Comparison of ENCODE assay signal across 8 cellular contexts in genomic region chr10:3785849-3786290, GRCh38. TPM values are rescaled to one million over a fixed set of nuclear protein-coding genes. Genes with fewer than 3 reads are reported as not detected.
A peak's percentile ranks its signal among the peaks of the same experiment; 100 is the strongest.
DNase-seq lines count a peak whose midpoint lies in the region; ATAC-seq, FAIRE-seq and TF ChIP-seq lines count a peak whose summit lies in the region.

No MANE protein-coding gene starts in this region.

- H3K36me3 Mint-ChIP-seq in astrocyte (ENCODE audit: low read depth, unreplicated experiment): peaks cover 34% of the 10 kb centered on the region

- H4K20me1 ChIP-seq in astrocyte (ENCODE audit: insufficient read depth, low read length): peaks cover 38% of the 10 kb centered on the region

- peaks cover 5% of the 10 kb centered on the region for H3K4me1 Mint-ChIP-seq in astrocyte (ENCODE audit: low read depth, unreplicated experiment)

- H3K36me3 ChIP-seq in NT2/D1 (ENCODE audit: insufficient read depth, insufficient read length, low read length): peaks cover 33% of the 10 kb centered on the region
- H3K36me3 ChIP-seq in astrocyte (ENCODE audit: insufficient read depth, low read length): peaks cover 16% of the 10 kb centered on the region
- peaks cover 14% of the 10 kb centered on the region for H3K36me3 ChIP-seq in iPS-18a (ENCODE audit: control insufficient read depth, low read depth, low read length)
- peaks cover 40% of the 10 kb centered on the region for H3K36me3 ChIP-seq in skeletal muscle satellite cell (ENCODE audit: insufficient read depth, low read length)

- DNase-seq in AG09309 (ENCODE audit: low read depth) (no peak), NT2/D1 (ENCODE audit: low read depth, low spot score) (no peak), astrocyte (ENCODE audit: low read depth) (peak; percentile 28), AG08395 (ENCODE audit: low spot score) (no peak)

- no peaks in the 10 kb centered on the region for H3K27me3 Mint-ChIP-seq in astrocyte (ENCODE audit: low read depth, unreplicated experiment)

- peak overlapping the region; percentile 99 for H3K27ac ChIP-seq in astrocyte (ENCODE audit: low read depth, low read length)
- H3K27ac ChIP-seq in iPS-18a (ENCODE audit: low read length): peak overlapping the region; percentile 88

- H3K9me3 Mint-ChIP-seq in astrocyte (ENCODE audit: unreplicated experiment): peaks cover 7% of the 10 kb centered on the region

- ATAC-seq in GM19395 (IDR thresholded peaks at IDR 0.05; ENCODE audit: unreplicated experiment) (peak; percentile 12), HG03432 (IDR thresholded peaks at IDR 0.05; ENCODE audit: unreplicated experiment) (no peak)

- H3K27ac Mint-ChIP-seq in astrocyte (ENCODE audit: unreplicated experiment): peak overlapping the region; percentile 90

- H3K9ac ChIP-seq in NT2/D1 (ENCODE audit: insufficient read length, low read depth): peak overlapping the region; percentile 83
- H3K9ac ChIP-seq in astrocyte (ENCODE audit: low read length): peak overlapping the region; percentile 100
- H3K9ac ChIP-seq in iPS-18a (ENCODE audit: low read length): peak overlapping the region; percentile 92
- H3K9ac ChIP-seq in skeletal muscle satellite cell (ENCODE audit: low read depth, low read length): peak overlapping the region; percentile 93

- H3K79me2 ChIP-seq in astrocyte (ENCODE audit: insufficient read depth, low read length): peaks cover 46% of the 10 kb centered on the region

- FAIRE-seq in astrocyte (lab: Jason Lieb, UNC): no peak

- peaks cover 4% of the 10 kb centered on the region; the same call in 1 of the 2 replicates for H3K9me3 ChIP-seq in NT2/D1 (ENCODE audit: insufficient read depth, low read length)
- no peaks in the 10 kb centered on the region for H3K9me3 ChIP-seq in astrocyte (ENCODE audit: insufficient read depth, low read depth, low read length)
- H3K9me3 ChIP-seq in iPS-18a (ENCODE audit: control insufficient read depth, low read depth, low read length): no peaks in the 10 kb centered on the region
- H3K9me3 ChIP-seq in skeletal muscle satellite cell (replicated peaks; ENCODE audit: low read length): no peaks in the 10 kb centered on the region

- H3K4me3 ChIP-seq in AG09309 (ENCODE audit: control insufficient read depth, low read depth, low read length) (peak overlapping the region; percentile 65), NT2/D1 (ENCODE audit: insufficient read length, low read depth) (peak overlapping the region; percentile 55), astrocyte (ENCODE audit: insufficient read depth, low read depth, low read length) (peak overlapping the region; percentile 61), iPS-18a (ENCODE audit: low read length) (peak overlapping the region; percentile 80), skeletal muscle satellite cell (ENCODE audit: low read length) (peak overlapping the region; percentile 76)

- peak overlapping the region; percentile 96 for H3K4me2 ChIP-seq in astrocyte (ENCODE audit: low read length)
- peak overlapping the region; percentile 92 for H3K4me2 ChIP-seq in skeletal muscle satellite cell (ENCODE audit: low read length)

- H3K4me3 Mint-ChIP-seq in astrocyte (ENCODE audit: unreplicated experiment): peak overlapping the region; percentile 83

- TF ChIP-seq CTCF in AG09309 (IDR thresholded peaks at IDR 0.05; ENCODE audit: control insufficient read depth, insufficient read depth, low read depth, low read length, missing control alignments) (no peak), astrocyte (IDR thresholded peaks at IDR 0.05; ENCODE audit: insufficient read depth, low read depth, low read length) (no peak)

- H2AFZ ChIP-seq in astrocyte (ENCODE audit: low read depth, low read length): no peak overlapping the region

- H3K27me3 ChIP-seq in NT2/D1 (ENCODE audit: insufficient read depth, insufficient read length) (peaks cover 2% of the 10 kb centered on the region), astrocyte (ENCODE audit: insufficient read depth, low read length) (no peaks in the 10 kb centered on the region), iPS-18a (ENCODE audit: control insufficient read depth, insufficient read depth, low read length) (peaks cover 16% of the 10 kb centered on the region), skeletal muscle satellite cell (ENCODE audit: control insufficient read depth, insufficient read depth, low read length) (no peaks in the 10 kb centered on the region)

- H3K4me1 ChIP-seq in NT2/D1 (ENCODE audit: insufficient read depth, insufficient read length): no peaks in the 10 kb centered on the region
- peaks cover 22% of the 10 kb centered on the region for H3K4me1 ChIP-seq in astrocyte (ENCODE audit: insufficient read depth, low read length)
- H3K4me1 ChIP-seq in iPS-18a (ENCODE audit: control insufficient read depth, low read depth, low read length): peaks cover 32% of the 10 kb centered on the region
- peaks cover 11% of the 10 kb centered on the region for H3K4me1 ChIP-seq in skeletal muscle satellite cell (ENCODE audit: control insufficient read depth, insufficient read depth, low read length)

RNA-seq across cellular contexts. Expression of gene KLF6, which starts 0.9 kb away (rescaled TPM):
- total RNA-seq in astrocyte: 250 and 319 TPM in 2 replicates
- total RNA-seq in skeletal muscle satellite cell (2012; rRNA removed): 40.1 and 64.7 TPM in 2 replicates
